24 cellular contexts compared by ENCODE assay signal in genomic region chr5:11310158-11310557, GRCh38.
DNase-seq lines count a peak whose midpoint lies in the region; ATAC-seq and TF ChIP-seq lines count a peak whose summit lies in the region.
"Had no signal": no experiment of that assay in that cellular context is flagged by ENCODE, and none has a peak within 500 bp of the region (broad histone marks: within the 10 kb centered on the region; RNA-seq: fewer than 3 reads in every experiment).

No MANE protein-coding gene starts in this region.

- H3K27ac ChIP-seq in heart left ventricle (no peak overlapping the region), left ventricle myocardium inferior (replicated peaks) (no peak overlapping the region), caudate nucleus (ENCODE audit: low read depth, low read length) (peak overlapping the region; percentile 72), esophagus muscularis mucosa (replicated peaks in 1 of 4) (no peak overlapping the region)
- H3K27ac ChIP-seq: BLaER1 had no signal

- TF ChIP-seq EP300 in esophagus muscularis mucosa (IDR thresholded peaks at IDR 0.05), result no peak

- H3K36me3 ChIP-seq in heart left ventricle (no peaks in the 10 kb centered on the region), left ventricle myocardium inferior (no peaks in the 10 kb centered on the region), esophagus muscularis mucosa (no peaks in the 10 kb centered on the region)
- H3K36me3 ChIP-seq: BE2C, BLaER1 had no signal

- H3K4me1 ChIP-seq in heart left ventricle (no peaks in the 10 kb centered on the region), left ventricle myocardium inferior (peaks cover 5% of the 10 kb centered on the region), esophagus muscularis mucosa (no peaks in the 10 kb centered on the region)
- H3K4me1 ChIP-seq: BE2C, BLaER1 had no signal

- H3K9me3 ChIP-seq in heart left ventricle (peaks cover 0 to 6% (median 0%) of the 10 kb centered on the region in 12 donors), left ventricle myocardium inferior (replicated peaks) (no peaks in the 10 kb centered on the region), esophagus muscularis mucosa (no peaks in the 10 kb centered on the region)
- H3K9me3 ChIP-seq: BE2C had no signal

- 39 to 54% (median 42%) methylated on average over 2 of the region's 2 CpGs for WGBS in heart left ventricle, 4 donors
- 84% methylated on average over 2 of the region's 2 CpGs for WGBS in esophagus muscularis mucosa

- TF ChIP-seq CTCF in heart left ventricle (IDR thresholded peaks at IDR 0.05), result no peak
- TF ChIP-seq CTCF in left ventricle myocardium inferior (IDR thresholded peaks at IDR 0.05; ENCODE audit: borderline replicate concordance), result no peak
- TF ChIP-seq CTCF in esophagus muscularis mucosa (IDR thresholded peaks at IDR 0.05), result no peak

- TF ChIP-seq POLR2A in heart left ventricle (IDR thresholded peaks at IDR 0.05) (no peak), esophagus muscularis mucosa (IDR thresholded peaks at IDR 0.05; ENCODE audit: low read depth) (no peak)

- H3K4me3 ChIP-seq in heart left ventricle (no peak overlapping the region), left ventricle myocardium inferior (no peak overlapping the region), esophagus muscularis mucosa (no peak overlapping the region)
- H3K4me3 ChIP-seq: BLaER1, GM12878 had no signal

- H3K27me3 ChIP-seq in heart left ventricle (no peaks in the 10 kb centered on the region), left ventricle myocardium inferior (ENCODE audit: low read depth) (peaks cover 6% of the 10 kb centered on the region), esophagus muscularis mucosa (no peaks in the 10 kb centered on the region)
- H3K27me3 ChIP-seq: BE2C, BLaER1 had no signal

- intact Hi-C loops in heart left ventricle (cut with DNase I) (no loop called here), left ventricle myocardium inferior (cut with micrococcal nuclease) (no loop called here), esophagus muscularis mucosa (cut with DNase I) (no loop called here)

- DNase-seq in heart left ventricle (no peak), left ventricle myocardium inferior (no peak), caudate nucleus (lab: John Stamatoyannopoulos, UW) (peak in 3 of 61 donors; percentile 25 to 65 (median 30)), esophagus muscularis mucosa (ENCODE audit: extremely low spot score) (peak; percentile 39), putamen (ENCODE audit: low spot score) (peak; percentile 74), KG1 (lab: John Stamatoyannopoulos, UW) (no peak)
- DNase-seq in stimulated activated CD8-positive, alpha-beta memory T cell treated with anti-CD3 and anti-CD28 coated beads, Interleukin-4, amount 100 ng/mL, for 48 hours, result no peak
- DNase-seq: 8988T; ACHN; BE2C; C1 segment of cervical spinal cord; CD4-positive, alpha-beta memory T cell; CD4-positive, CD25-positive, alpha-beta regulatory T cell; CD8-positive, alpha-beta memory T cell; COR-L47; DMS 273 treated with DMSO at 0.1 percent for 48 hours; DMS153; DMS53; DMS79; DND-41; EL; GDM1 had no signal

- ATAC-seq in heart left ventricle, result peak; percentile 20 to 65 (median 44)
- ATAC-seq: GM12878 had no signal

Comparison
In these comparisons a context has a peak if more than half of its experiments do, and no peak if none do; other contexts are left out.
1. DNase-seq: peak in esophagus muscularis mucosa (single experiment) and putamen (single experiment); none in heart left ventricle (0 of 5), left ventricle myocardium inferior (single experiment), KG1 (single experiment) and stimulated activated CD8-positive, alpha-beta memory T cell treated with anti-CD3 and anti-CD28 coated beads, Interleukin-4, amount 100 ng/mL, for 48 hours (single experiment).